24 cellular contexts compared by ENCODE assay signal in genomic region chr11:21774212-21774611, GRCh38.
DNase-seq lines count a peak whose midpoint lies in the region; ATAC-seq and TF ChIP-seq lines count a peak whose summit lies in the region.
"Had no signal": no experiment of that assay in that cellular context is flagged by ENCODE, and none has a peak within 500 bp of the region (broad histone marks: within the 10 kb centered on the region; RNA-seq: fewer than 3 reads in every experiment).

No MANE protein-coding gene starts in this region.

- BruUV-seq in MCF 10A (replicated peaks; lab: Mats Ljungman, UMichigan), result no TSS peak

- intact Hi-C loops in MCF 10A (cut with micrococcal nuclease) (no loop called here), breast epithelium (cut with DNase I; ENCODE audit: low total_unique reads) (no loop called here)

- no peaks in the 10 kb centered on the region for H3K27me3 ChIP-seq in breast epithelium
- H3K27me3 ChIP-seq: BE2C, pancreas, stomach had no signal

- TF ChIP-seq CTCF in MCF 10A (IDR thresholded peaks at IDR 0.05; ENCODE audit: unreplicated experiment), result no peak
- no peak for TF ChIP-seq CTCF in breast epithelium (IDR thresholded peaks at IDR 0.05)

- CTCF ChIA-PET in MCF 10A (lab: Yijun Ruan, JAX), result no interaction called here

- H3K4me1 ChIP-seq in breast epithelium, result no peaks in the 10 kb centered on the region
- H3K4me1 ChIP-seq: BE2C, pancreas, stomach had no signal

- no peak overlapping the region for H3K4me3 Mint-ChIP-seq in MCF 10A (ENCODE audit: unreplicated experiment)
- H3K4me3 Mint-ChIP-seq in effector memory CD8-positive, alpha-beta T cell, result no peak overlapping the region
- H3K4me3 Mint-ChIP-seq: activated naive CD4-positive, alpha-beta T cell treated with anti-CD3 and anti-CD28 coated beads, Interleukin-2, amount 10 ng/mL, durations not matched to agents 7 days and 5 days; nephron progenitor cell; WTC11 had no signal

- no peak overlapping the region for H3K27ac Mint-ChIP-seq in MCF 10A (ENCODE audit: low read depth, unreplicated experiment)
- no peak overlapping the region for H3K27ac Mint-ChIP-seq in effector memory CD8-positive, alpha-beta T cell
- H3K27ac Mint-ChIP-seq: activated naive CD4-positive, alpha-beta T cell treated with anti-CD3 and anti-CD28 coated beads, Interleukin-2, amount 10 ng/mL, durations not matched to agents 7 days and 5 days; nephron progenitor cell; WTC11 had no signal

- peaks cover 0 to 6% of the 10 kb centered on the region in 2 donors for H3K9me3 ChIP-seq in breast epithelium
- H3K9me3 ChIP-seq: BE2C, pancreas had no signal

- no peaks in the 10 kb centered on the region for H3K36me3 Mint-ChIP-seq in MCF 10A (ENCODE audit: insufficient read depth, unreplicated experiment)
- no peaks in the 10 kb centered on the region for H3K36me3 Mint-ChIP-seq in effector memory CD8-positive, alpha-beta T cell (ENCODE audit: insufficient read depth)
- H3K36me3 Mint-ChIP-seq: activated naive CD4-positive, alpha-beta T cell treated with anti-CD3 and anti-CD28 coated beads, Interleukin-2, amount 10 ng/mL, durations not matched to agents 7 days and 5 days; WTC11 had no signal

- ATAC-seq in effector memory CD8-positive, alpha-beta T cell (replicated peaks), result no peak
- ATAC-seq in HG02642 (IDR thresholded peaks at IDR 0.05; ENCODE audit: poor library complexity, unreplicated experiment), result no peak
- ATAC-seq: K562, sciatic nerve, WTC11 had no signal

- POLR2A ChIA-PET in MCF 10A (lab: Yijun Ruan, JAX), result no interaction called here

- peaks cover 19% of the 10 kb centered on the region for H3K9me3 Mint-ChIP-seq in MCF 10A (ENCODE audit: unreplicated experiment)
- H3K9me3 Mint-ChIP-seq in effector memory CD8-positive, alpha-beta T cell, result peaks cover 4 to 16% of the 10 kb centered on the region in 2 donors
- H3K9me3 Mint-ChIP-seq: nephron progenitor cell, WTC11 had no signal

- no peaks in the 10 kb centered on the region for H3K4me1 Mint-ChIP-seq in MCF 10A (ENCODE audit: insufficient read depth, unreplicated experiment)
- H3K4me1 Mint-ChIP-seq in effector memory CD8-positive, alpha-beta T cell (ENCODE audit: low read depth in 2 of 2), result peaks cover 0 to 1% of the 10 kb centered on the region in 2 donors
- H3K4me1 Mint-ChIP-seq: activated naive CD4-positive, alpha-beta T cell treated with anti-CD3 and anti-CD28 coated beads, Interleukin-2, amount 10 ng/mL, durations not matched to agents 7 days and 5 days; nephron progenitor cell; WTC11 had no signal

- no peaks in the 10 kb centered on the region for H3K27me3 Mint-ChIP-seq in MCF 10A (ENCODE audit: insufficient read depth, unreplicated experiment)
- no peaks in the 10 kb centered on the region for H3K27me3 Mint-ChIP-seq in effector memory CD8-positive, alpha-beta T cell
- H3K27me3 Mint-ChIP-seq: activated naive CD4-positive, alpha-beta T cell treated with anti-CD3 and anti-CD28 coated beads, Interleukin-2, amount 10 ng/mL, durations not matched to agents 7 days and 5 days had no signal

- no peak overlapping the region for H3K27ac ChIP-seq in breast epithelium
- H3K27ac ChIP-seq: pancreas, stomach had no signal

- no peaks in the 10 kb centered on the region for H3K36me3 ChIP-seq in breast epithelium
- H3K36me3 ChIP-seq: BE2C, pancreas, stomach had no signal

- DNase-seq in MCF 10A (ENCODE audit: unreplicated experiment) (peak; percentile 45), breast epithelium (ENCODE audit: low spot score in 2 of 2) (no peak), cerebellar nuclear complex (lab: John Stamatoyannopoulos, UW) (peak; percentile 84 to 96), middle frontal gyrus (ENCODE audit: extremely low spot score, low spot score) (peak; percentile 21), NCI-H526 treated with DMSO at 0.1 percent for 48 hours (lab: John Stamatoyannopoulos, UW) (no peak), NCI-H187 treated with DMSO at 0.1 percent for 48 hours (lab: John Stamatoyannopoulos, UW) (no peak)
- no peak for DNase-seq in effector memory CD8-positive, alpha-beta T cell
- DNase-seq: activated CD4-positive, alpha-beta T cell treated with anti-CD3 and anti-CD28 coated beads, Interleukin-2, amount 50 U/mL, for 1 hour; activated naive CD4-positive, alpha-beta T cell treated with anti-CD3 and anti-CD28 coated beads, Interleukin-2, amount 10 ng/mL, durations not matched to agents 7 days and 5 days; BE2C; DMS53; erythroblast; GOT3; NCI-H146; NCI-H748 treated with DMSO at 0.1 percent for 48 hours; nephron progenitor cell; stomach; T-helper 9 cell; trophoblast cell had no signal

- H3K4me3 ChIP-seq in breast epithelium, result no peak overlapping the region
- H3K4me3 ChIP-seq: K562, pancreas, stomach had no signal

- no peak for TF ChIP-seq POLR2A in breast epithelium (IDR thresholded peaks at IDR 0.05)

Comparison
In these comparisons a context has a peak if more than half of its experiments do, and no peak if none do; other contexts are left out.
1. DNase-seq: peak in MCF 10A (single experiment), cerebellar nuclear complex (2 of 2) and middle frontal gyrus (single experiment); none in breast epithelium (0 of 2), effector memory CD8-positive, alpha-beta T cell (0 of 3), NCI-H526 treated with DMSO at 0.1 percent for 48 hours (single experiment) and NCI-H187 treated with DMSO at 0.1 percent for 48 hours (single experiment).